Comparison of ENCODE assay signal across 31 cellular contexts in the genomic region with DNA sequence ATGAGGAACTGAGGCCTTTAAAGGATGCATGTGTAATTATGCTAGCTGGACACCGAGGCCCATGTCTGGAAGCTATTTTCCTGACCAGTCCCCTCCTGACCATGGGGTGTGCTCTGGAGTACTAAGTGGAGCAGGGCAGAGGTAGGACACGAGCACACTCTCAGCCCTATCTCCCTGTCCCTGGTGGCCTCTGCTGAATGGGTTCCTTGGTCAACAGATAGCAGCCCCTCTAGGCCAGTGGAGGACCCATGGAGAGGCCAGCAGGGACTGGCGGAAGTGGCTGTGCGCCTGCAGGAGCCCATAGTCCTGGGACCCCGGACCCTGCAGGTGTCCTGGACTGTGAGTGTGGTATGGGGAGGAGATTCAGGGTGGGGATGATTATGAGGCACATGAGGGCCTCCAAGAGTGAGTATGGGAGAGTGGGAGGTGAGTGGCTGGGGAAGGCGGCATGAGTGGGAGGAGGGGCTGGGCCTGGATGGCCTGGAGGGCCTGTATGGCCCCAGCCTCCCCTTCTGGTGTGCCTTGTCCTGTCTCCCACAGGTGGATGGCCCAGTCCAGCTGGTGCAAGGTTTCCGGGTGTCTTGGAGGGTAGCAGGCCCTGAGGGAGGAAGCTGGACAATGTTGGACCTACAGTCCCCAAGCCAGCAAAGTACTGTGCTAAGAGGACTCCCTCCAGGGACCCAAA. TPM values are rescaled to one million over a fixed set of nuclear protein-coding genes. Genes with fewer than 3 reads are reported as not detected.
A peak's percentile ranks its signal among the peaks of the same experiment; 100 is the strongest.
DNase-seq lines count a peak whose midpoint lies in the region; ATAC-seq and TF ChIP-seq lines count a peak whose summit lies in the region.
"Had no signal": no experiment of that assay in that cellular context is flagged by ENCODE, and none has a peak within 500 bp of the region (broad histone marks: within the 10 kb centered on the region; RNA-seq: fewer than 3 reads in every experiment).

No MANE protein-coding gene starts in this region.

- H2BK120ac ChIP-seq in neuronal stem cell (ENCODE audit: low read depth, low read length), result no peak overlapping the region

- no peak overlapping the region for H2BK12ac ChIP-seq in neuronal stem cell (ENCODE audit: low read length)

- peak overlapping the region; percentile 23 for H3K23ac ChIP-seq in neuronal stem cell (ENCODE audit: low read depth, low read length, poor library complexity)

- no TSS peak for BruUV-seq in HCT116 (replicated peaks; lab: Mats Ljungman, UMichigan)

- no CpG with 5 or more reads among the region's 7 CpGs for WGBS in neuronal stem cell (ENCODE audit: extremely low coverage in 2 of 2, insufficient read length in 2 of 2, insufficient replicate concordance in 1 of 2), 2 donors
- 97 to 98% methylated on average over 7 of the region's 7 CpGs for WGBS in heart right ventricle, 2 donors

- RAD21 ChIA-PET in HCT116 (lab: Charles Lee; ENCODE audit: low non-redundant PET in 1 of 2, low total read pairs in 2 of 2, uncharacterized antibody in 2 of 2, unreplicated experiment in 2 of 2), result no interaction called here

- no peak overlapping the region for H3K27ac Mint-ChIP-seq in T-helper 1 cell treated with Interleukin-12 subunit alpha and Interleukin-12 subunit beta and Interleukin-4 antibody, amounts not matched to agents 30 μg/mL and 1 μg/mL, for 36 hours
- H3K27ac Mint-ChIP-seq in effector memory CD8-positive, alpha-beta T cell, result no peak overlapping the region
- H3K27ac Mint-ChIP-seq: CD14-positive monocyte had no signal

- H3K9me3 ChIP-seq in HCT116 (ENCODE audit: control insufficient read depth in 1 of 2, insufficient read depth in 1 of 2, low read depth in 1 of 2, low read length in 2 of 2) (no peaks in the 10 kb centered on the region), neuronal stem cell (replicated peaks in 1 of 2; ENCODE audit: control insufficient read depth in 2 of 2, insufficient read depth in 1 of 2, low read depth in 1 of 2, low read length in 2 of 2) (no peaks in the 10 kb centered on the region), heart right ventricle (no peaks in the 10 kb centered on the region)
- no peaks in the 10 kb centered on the region for H3K9me3 ChIP-seq in effector memory CD4-positive, alpha-beta T cell (ENCODE audit: control insufficient read depth, low read length)
- H3K9me3 ChIP-seq: gastrocnemius medialis, left lung, right lobe of liver had no signal

- no peak for ATAC-seq in HCT116
- no peak for ATAC-seq in effector memory CD8-positive, alpha-beta T cell (replicated peaks)
- ATAC-seq in heart right ventricle, result no peak
- ATAC-seq: gastrocnemius medialis, GM12878, left lung, right lobe of liver had no signal

- peak overlapping the region; percentile 21 for H3K4me3 Mint-ChIP-seq in T-helper 1 cell treated with Interleukin-12 subunit alpha and Interleukin-12 subunit beta and Interleukin-4 antibody, amounts not matched to agents 30 μg/mL and 1 μg/mL, for 36 hours
- peak overlapping the region; percentile 80 to 83 for H3K4me3 Mint-ChIP-seq in effector memory CD8-positive, alpha-beta T cell

- H3K4me3 ChIP-seq in HCT116 (replicated peaks in 1 of 2; ENCODE audit: low read depth in 1 of 2, low read length in 2 of 2) (no peak overlapping the region), neuronal stem cell (ENCODE audit: low read length in 2 of 2) (no peak overlapping the region), heart right ventricle (no peak overlapping the region)
- H3K4me3 ChIP-seq in effector memory CD4-positive, alpha-beta T cell (ENCODE audit: insufficient read depth, low read depth, low read length, poor library complexity, severe bottlenecking), result no peak overlapping the region
- H3K4me3 ChIP-seq: GM12878, left lung, right lobe of liver had no signal

- H2BK5ac ChIP-seq in neuronal stem cell (ENCODE audit: low read length), result no peak overlapping the region

- no peak overlapping the region for H4K91ac ChIP-seq in neuronal stem cell (ENCODE audit: low read depth, low read length, poor library complexity)

- H2BK15ac ChIP-seq in neuronal stem cell (ENCODE audit: low read length), result peak overlapping the region; percentile 90

- H3K4me1 ChIP-seq in HCT116 (ENCODE audit: control insufficient read depth in 1 of 2, insufficient read depth in 2 of 2, low read length in 2 of 2), result peaks cover 12 to 23% of the 10 kb centered on the region in 2 experiments
- peaks cover 2 to 11% of the 10 kb centered on the region in 2 donors for H3K4me1 ChIP-seq in neuronal stem cell (ENCODE audit: control insufficient read depth in 2 of 2, insufficient read depth in 1 of 2, low read depth in 1 of 2, low read length in 2 of 2)
- H3K4me1 ChIP-seq in effector memory CD4-positive, alpha-beta T cell (ENCODE audit: control insufficient read depth, insufficient read depth, low read length, poor library complexity, severe bottlenecking), result peaks cover 14% of the 10 kb centered on the region
- peaks cover 3 to 36% (median 23%) of the 10 kb centered on the region in 9 donors for H3K4me1 ChIP-seq in heart right ventricle

- peaks cover 2% of the 10 kb centered on the region for H3K79me1 ChIP-seq in neuronal stem cell (ENCODE audit: low read depth, low read length)

- DNase-seq in T-helper 1 cell (no peak), HCT116 (ENCODE audit: low read depth, low spot score) (no peak), neuronal stem cell (ENCODE audit: low spot score) (no peak), heart right ventricle (no peak), NCI-H1694 treated with DMSO at 0.1 percent for 48 hours (lab: John Stamatoyannopoulos, UW) (no peak)
- DNase-seq in effector memory CD8-positive, alpha-beta T cell, result no peak
- no peak for DNase-seq in effector memory CD4-positive, alpha-beta T cell
- DNase-seq: activated CD4-positive, alpha-beta T cell treated with anti-CD3 and anti-CD28 coated beads for 4 hours; caudate nucleus; EL; gastrocnemius medialis; Karpas-422; left lung; midbrain; NCI-H1436 treated with DMSO at 0.1 percent for 48 hours; right lobe of liver; RPMI8226; stimulated activated CD4-positive, alpha-beta T cell treated with anti-CD3 and anti-CD28 coated beads, Interleukin-12 subunit alpha, Interleukin-12 subunit beta, amount 100 ng/mL, for 4 hours; stimulated activated CD4-positive, alpha-beta T cell treated with anti-CD3 and anti-CD28 coated beads, Interleukin-4, amount 100 ng/mL, for 1 hour had no signal

- H3K4ac ChIP-seq in neuronal stem cell (ENCODE audit: low read length), result no peak overlapping the region

- H3K27me3 Mint-ChIP-seq in T-helper 1 cell treated with Interleukin-12 subunit alpha and Interleukin-12 subunit beta and Interleukin-4 antibody, amounts not matched to agents 30 μg/mL and 1 μg/mL, for 36 hours (ENCODE audit: low read depth), result peaks cover 57% of the 10 kb centered on the region
- peaks cover 31 to 89% of the 10 kb centered on the region in 2 donors for H3K27me3 Mint-ChIP-seq in effector memory CD8-positive, alpha-beta T cell

- no peak overlapping the region for H4K8ac ChIP-seq in neuronal stem cell (ENCODE audit: low read depth, low read length)

- no peaks in the 10 kb centered on the region for H3K36me3 Mint-ChIP-seq in T-helper 1 cell treated with Interleukin-12 subunit alpha and Interleukin-12 subunit beta and Interleukin-4 antibody, amounts not matched to agents 30 μg/mL and 1 μg/mL, for 36 hours (ENCODE audit: low read depth)
- peaks cover 9% of the 10 kb centered on the region for H3K36me3 Mint-ChIP-seq in effector memory CD8-positive, alpha-beta T cell (ENCODE audit: insufficient read depth)
- H3K36me3 Mint-ChIP-seq: activated naive CD8-positive, alpha-beta T cell; CD14-positive monocyte had no signal

- H2AFZ ChIP-seq in HCT116 (ENCODE audit: low read depth, low read length, poor library complexity, severe bottlenecking) (no peak overlapping the region), neuronal stem cell (ENCODE audit: low read length) (no peak overlapping the region)

- peak overlapping the region; percentile 90 for H3K4me2 ChIP-seq in HCT116 (ENCODE audit: low read length)
- H3K4me2 ChIP-seq in neuronal stem cell (ENCODE audit: insufficient read depth, low read length, poor library complexity, severe bottlenecking), result no peak overlapping the region

- H3K27me3 ChIP-seq in HCT116 (ENCODE audit: insufficient read depth, low read length) (peaks cover 9% of the 10 kb centered on the region; the same call in 1 of the 2 replicates), neuronal stem cell (ENCODE audit: control insufficient read depth in 3 of 3, insufficient read depth in 3 of 3, low read depth in 1 of 3, low read length in 3 of 3) (peaks cover 3 to 62% (median 43%) of the 10 kb centered on the region in 3 experiments), heart right ventricle (peaks cover 0 to 78% (median 53%) of the 10 kb centered on the region in 7 donors)
- H3K27me3 ChIP-seq in effector memory CD4-positive, alpha-beta T cell (replicated peaks; ENCODE audit: control insufficient read depth, insufficient read depth, low read length, poor library complexity, severe bottlenecking), result peaks cover 5% of the 10 kb centered on the region

- no peak for TF ChIP-seq CTCF in HCT116 (IDR thresholded peaks at IDR 0.05 in 2 of 3, conservative IDR thresholded peaks at IDR 0.05 in 1 of 3; ENCODE audit: borderline replicate concordance in 1 of 3, insufficient read depth in 1 of 3, low read depth in 2 of 3, low read length in 2 of 3)
- no peak for TF ChIP-seq CTCF in heart right ventricle (IDR thresholded peaks at IDR 0.05)

- H3K36me3 ChIP-seq in HCT116 (ENCODE audit: control insufficient read depth in 1 of 2, insufficient read depth in 2 of 2, low read length in 2 of 2) (no peaks in the 10 kb centered on the region), neuronal stem cell (replicated peaks in 1 of 2; ENCODE audit: control insufficient read depth in 2 of 2, insufficient read depth in 2 of 2, low read length in 2 of 2) (no peaks in the 10 kb centered on the region), heart right ventricle (no peaks in the 10 kb centered on the region)
- H3K36me3 ChIP-seq in effector memory CD4-positive, alpha-beta T cell (ENCODE audit: control insufficient read depth, insufficient read depth, low read length), result no peaks in the 10 kb centered on the region
- H3K36me3 ChIP-seq: gastrocnemius medialis, left lung, right lobe of liver had no signal

- H3K9me2 ChIP-seq in HCT116 (ENCODE audit: insufficient read depth), result no peaks in the 10 kb centered on the region

- H4K20me1 ChIP-seq in HCT116 (ENCODE audit: insufficient read depth), result no peaks in the 10 kb centered on the region

- peak overlapping the region; percentile 3 for H2AK5ac ChIP-seq in neuronal stem cell (ENCODE audit: low read depth, low read length)

- H3K9ac ChIP-seq in HCT116 (ENCODE audit: low read length) (no peak overlapping the region), neuronal stem cell (ENCODE audit: low read depth, low read length, poor library complexity) (no peak overlapping the region)

- CTCF ChIA-PET in HCT116 (lab: Charles Lee), result interaction anchor here (1.9 kb wide), 1 partner anchor 37 kb away, joined by 7 read pairs; no protein-coding TSS in a partner anchor

- intact Hi-C loops in HCT116 (cut with micrococcal nuclease), result loop anchor here (2.0 kb wide), 1 partner anchor 554 kb away; no protein-coding TSS in a partner anchor
- intact Hi-C loops in heart right ventricle (cut with DNase I), result loop anchor here in 3 of 10 donors (5.0 to 10.0 kb wide), 3 partner anchors 43 to 78 kb away; a partner anchor contains a TSS

- H3K27ac ChIP-seq in HCT116 (ENCODE audit: low read depth, low read length), result no peak overlapping the region
- H3K27ac ChIP-seq in neuronal stem cell (replicated peaks; ENCODE audit: low read length), result no peak overlapping the region
- no peak overlapping the region for H3K27ac ChIP-seq in effector memory CD4-positive, alpha-beta T cell (ENCODE audit: insufficient read depth, low read length, poor library complexity, severe bottlenecking)
- H3K27ac ChIP-seq in heart right ventricle, result no peak overlapping the region
- H3K27ac ChIP-seq: 22Rv1, gastrocnemius medialis, left lung, right lobe of liver had no signal

- H3K14ac ChIP-seq in neuronal stem cell (ENCODE audit: low read length), result no peak overlapping the region

- POLR2A ChIA-PET in HCT116 (lab: Charles Lee), result no interaction called here

- no peaks in the 10 kb centered on the region for H3K9me3 Mint-ChIP-seq in T-helper 1 cell treated with Interleukin-12 subunit alpha and Interleukin-12 subunit beta and Interleukin-4 antibody, amounts not matched to agents 30 μg/mL and 1 μg/mL, for 36 hours
- no peaks in the 10 kb centered on the region for H3K9me3 Mint-ChIP-seq in effector memory CD8-positive, alpha-beta T cell

- peaks cover 11% of the 10 kb centered on the region for H3K4me1 Mint-ChIP-seq in T-helper 1 cell treated with Interleukin-12 subunit alpha and Interleukin-12 subunit beta and Interleukin-4 antibody, amounts not matched to agents 30 μg/mL and 1 μg/mL, for 36 hours (ENCODE audit: low read depth)
- peaks cover 13 to 19% of the 10 kb centered on the region in 2 donors for H3K4me1 Mint-ChIP-seq in effector memory CD8-positive, alpha-beta T cell (ENCODE audit: low read depth in 2 of 2)

- no peak overlapping the region for H3K18ac ChIP-seq in neuronal stem cell (ENCODE audit: low read length)

- TF ChIP-seq RAD21 in HCT116 (IDR thresholded peaks at IDR 0.05; ENCODE audit: low read depth), result no peak

- no peaks in the 10 kb centered on the region for H3K79me2 ChIP-seq in HCT116 (ENCODE audit: insufficient read depth, low read length)

- TF ChIP-seq POLR2A in HCT116 (IDR thresholded peaks at IDR 0.05; ENCODE audit: borderline replicate concordance, extremely low read depth, insufficient read depth, insufficient read length), result no peak

RNA-seq across cellular contexts. Expression of a gene that starts 9.5 kb away (rescaled TPM):
- total RNA-seq in HCT116 (2021; ENCODE audit: unreplicated experiment) (30.7 TPM), heart right ventricle (1 to 10 TPM; 1.5 to 7.8 (median 3.6) TPM)
- 51.1 and 52.9 TPM in 2 replicates for polyA plus RNA-seq in HCT116 (2012)
- polyA plus RNA-seq in neuronal stem cell (2013, experiment 1 of 2), result 9.5 TPM
- polyA plus RNA-seq in neuronal stem cell (2013, experiment 2 of 2), result 8.8 TPM
- 10 to 100 TPM in 1 of 2 donors, 1 to 10 TPM in 1; 4.9 to 19.8 TPM for polyA plus RNA-seq in heart right ventricle

RNA-seq across cellular contexts. Expression of a gene that starts 23.0 kb away (rescaled TPM):
- total RNA-seq in HCT116 (2021; ENCODE audit: unreplicated experiment) (not detected), heart right ventricle (10 to 100 TPM; 14.2 to 42.6 (median 22.0) TPM)
- polyA plus RNA-seq in HCT116 (2012), result 0.34 and 1.2 TPM in 2 replicates
- polyA plus RNA-seq in neuronal stem cell (2013, experiment 1 of 2), result not detected
- not detected for polyA plus RNA-seq in neuronal stem cell (2013, experiment 2 of 2)
- 10 to 100 TPM; 17.9 to 39.1 TPM for polyA plus RNA-seq in heart right ventricle
- total RNA-seq: GM12878; NCI-H460; SK-MEL-5; T-helper 1 cell treated with Interleukin-12 subunit alpha and Interleukin-12 subunit beta and Interleukin-4 antibody, amounts not matched to agents 30 ng/mL and 1 ng/mL, for 36 hours had no signal
- polyA plus RNA-seq: GM12878, neural cell had no signal

RNA-seq across cellular contexts. Expression of a gene that starts 44.3 kb away (rescaled TPM):
- total RNA-seq in HCT116 (2021; ENCODE audit: unreplicated experiment) (not detected), heart right ventricle (not detected)
- polyA plus RNA-seq in HCT116 (2012), result not detected in 2 replicates
- not detected for polyA plus RNA-seq in neuronal stem cell (2013, experiment 1 of 2)
- not detected for polyA plus RNA-seq in neuronal stem cell (2013, experiment 2 of 2)
- polyA plus RNA-seq in heart right ventricle, result under 1 TPM in 1 of 2 donors, not detected in 1; 0.03 TPM
- total RNA-seq: astrocyte; gastrocnemius medialis; GM12878; HepG2; left lung; NCI-H460; SK-MEL-5; T-helper 1 cell treated with Interleukin-12 subunit alpha and Interleukin-12 subunit beta and Interleukin-4 antibody, amounts not matched to agents 30 ng/mL and 1 ng/mL, for 36 hours; ureter had no signal
- polyA plus RNA-seq: CD14-positive monocyte, GM12878, HepG2, neural cell had no signal

Comparison
In these comparisons a context has a peak if more than half of its experiments do, and no peak if none do; other contexts are left out.
1. RNA of a gene that starts 23.0 kb away (total RNA-seq): 14.2 to 42.6 TPM in heart right ventricle; not detected in HCT116 (single experiment); every median in the first group is over 10 times any median in the second.